1 cellular context compared by ENCODE assay signal in the genomic region with DNA sequence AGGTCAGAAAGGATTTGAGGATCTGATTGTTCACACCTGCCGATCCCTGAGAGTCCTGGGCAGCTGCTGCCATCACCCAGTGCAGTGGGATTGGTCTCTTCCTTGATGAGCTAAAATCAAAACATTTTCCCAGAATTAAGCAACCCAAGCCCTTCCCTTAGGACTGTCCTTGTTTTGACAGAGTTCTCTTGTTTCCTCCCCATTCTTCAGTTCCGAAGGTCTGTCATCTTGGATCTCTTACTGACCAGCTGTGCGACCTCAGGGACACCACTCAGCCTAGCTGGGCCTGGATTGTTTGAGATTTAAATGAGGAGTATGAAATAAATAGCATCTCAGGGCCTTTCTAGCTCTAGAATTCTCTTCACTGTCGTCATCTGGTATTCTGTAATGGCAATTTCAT.
TF ChIP-seq lines count a peak whose summit lies in the region.

No MANE protein-coding gene starts in this region.

TF ChIP-seq in GM23338, 12 proteins besides CTCF, POLR2A, EP300 and RAD21 (continued from another document):
- TF ChIP-seq, protein P1, sequence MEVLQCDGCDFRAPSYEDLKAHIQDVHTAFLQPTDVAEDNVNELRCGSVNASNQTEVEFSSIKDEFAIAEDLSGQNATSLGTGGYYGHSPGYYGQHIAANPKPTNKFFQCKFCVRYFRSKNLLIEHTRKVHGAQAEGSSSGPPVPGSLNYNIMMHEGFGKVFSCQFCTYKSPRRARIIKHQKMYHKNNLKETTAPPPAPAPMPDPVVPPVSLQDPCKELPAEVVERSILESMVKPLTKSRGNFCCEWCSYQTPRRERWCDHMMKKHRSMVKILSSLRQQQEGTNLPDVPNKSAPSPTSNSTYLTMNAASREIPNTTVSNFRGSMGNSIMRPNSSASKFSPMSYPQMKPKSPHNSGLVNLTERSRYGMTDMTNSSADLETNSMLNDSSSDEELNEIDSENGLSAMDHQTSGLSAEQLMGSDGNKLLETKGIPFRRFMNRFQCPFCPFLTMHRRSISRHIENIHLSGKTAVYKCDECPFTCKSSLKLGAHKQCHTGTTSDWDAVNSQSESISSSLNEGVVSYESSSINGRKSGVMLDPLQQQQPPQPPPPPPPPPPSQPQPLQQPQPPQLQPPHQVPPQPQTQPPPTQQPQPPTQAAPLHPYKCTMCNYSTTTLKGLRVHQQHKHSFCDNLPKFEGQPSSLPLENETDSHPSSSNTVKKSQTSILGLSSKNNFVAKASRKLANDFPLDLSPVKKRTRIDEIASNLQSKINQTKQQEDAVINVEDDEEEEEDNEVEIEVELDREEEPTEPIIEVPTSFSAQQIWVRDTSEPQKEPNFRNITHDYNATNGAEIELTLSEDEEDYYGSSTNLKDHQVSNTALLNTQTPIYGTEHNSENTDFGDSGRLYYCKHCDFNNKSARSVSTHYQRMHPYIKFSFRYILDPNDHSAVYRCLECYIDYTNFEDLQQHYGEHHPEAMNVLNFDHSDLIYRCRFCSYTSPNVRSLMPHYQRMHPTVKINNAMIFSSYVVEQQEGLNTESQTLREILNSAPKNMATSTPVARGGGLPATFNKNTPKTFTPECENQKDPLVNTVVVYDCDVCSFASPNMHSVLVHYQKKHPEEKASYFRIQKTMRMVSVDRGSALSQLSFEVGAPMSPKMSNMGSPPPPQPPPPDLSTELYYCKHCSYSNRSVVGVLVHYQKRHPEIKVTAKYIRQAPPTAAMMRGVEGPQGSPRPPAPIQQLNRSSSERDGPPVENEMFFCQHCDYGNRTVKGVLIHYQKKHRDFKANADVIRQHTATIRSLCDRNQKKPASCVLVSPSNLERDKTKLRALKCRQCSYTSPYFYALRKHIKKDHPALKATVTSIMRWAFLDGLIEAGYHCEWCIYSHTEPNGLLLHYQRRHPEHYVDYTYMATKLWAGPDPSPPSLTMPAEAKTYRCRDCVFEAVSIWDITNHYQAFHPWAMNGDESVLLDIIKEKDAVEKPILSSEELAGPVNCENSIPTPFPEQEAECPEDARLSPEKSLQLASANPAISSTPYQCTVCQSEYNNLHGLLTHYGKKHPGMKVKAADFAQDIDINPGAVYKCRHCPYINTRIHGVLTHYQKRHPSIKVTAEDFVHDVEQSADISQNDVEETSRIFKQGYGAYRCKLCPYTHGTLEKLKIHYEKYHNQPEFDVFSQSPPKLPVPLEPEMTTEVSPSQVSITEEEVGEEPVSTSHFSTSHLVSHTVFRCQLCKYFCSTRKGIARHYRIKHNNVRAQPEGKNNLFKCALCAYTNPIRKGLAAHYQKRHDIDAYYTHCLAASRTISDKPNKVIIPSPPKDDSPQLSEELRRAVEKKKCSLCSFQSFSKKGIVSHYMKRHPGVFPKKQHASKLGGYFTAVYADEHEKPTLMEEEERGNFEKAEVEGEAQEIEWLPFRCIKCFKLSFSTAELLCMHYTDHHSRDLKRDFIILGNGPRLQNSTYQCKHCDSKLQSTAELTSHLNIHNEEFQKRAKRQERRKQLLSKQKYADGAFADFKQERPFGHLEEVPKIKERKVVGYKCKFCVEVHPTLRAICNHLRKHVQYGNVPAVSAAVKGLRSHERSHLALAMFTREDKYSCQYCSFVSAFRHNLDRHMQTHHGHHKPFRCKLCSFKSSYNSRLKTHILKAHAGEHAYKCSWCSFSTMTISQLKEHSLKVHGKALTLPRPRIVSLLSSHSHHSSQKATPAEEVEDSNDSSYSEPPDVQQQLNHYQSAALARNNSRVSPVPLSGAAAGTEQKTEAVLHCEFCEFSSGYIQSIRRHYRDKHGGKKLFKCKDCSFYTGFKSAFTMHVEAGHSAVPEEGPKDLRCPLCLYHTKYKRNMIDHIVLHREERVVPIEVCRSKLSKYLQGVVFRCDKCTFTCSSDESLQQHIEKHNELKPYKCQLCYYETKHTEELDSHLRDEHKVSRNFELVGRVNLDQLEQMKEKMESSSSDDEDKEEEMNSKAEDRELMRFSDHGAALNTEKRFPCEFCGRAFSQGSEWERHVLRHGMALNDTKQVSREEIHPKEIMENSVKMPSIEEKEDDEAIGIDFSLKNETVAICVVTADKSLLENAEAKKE (CRISPR knock-in tag; IDR thresholded peaks at IDR 0.05), result no peak
- no peak for TF ChIP-seq JUNB (IDR thresholded peaks at IDR 0.05; ENCODE audit: unreplicated experiment)
- TF ChIP-seq EZH2 (IDR thresholded peaks at IDR 0.05; ENCODE audit: low read depth, unreplicated experiment), result no peak
- TF ChIP-seq, protein P2, sequence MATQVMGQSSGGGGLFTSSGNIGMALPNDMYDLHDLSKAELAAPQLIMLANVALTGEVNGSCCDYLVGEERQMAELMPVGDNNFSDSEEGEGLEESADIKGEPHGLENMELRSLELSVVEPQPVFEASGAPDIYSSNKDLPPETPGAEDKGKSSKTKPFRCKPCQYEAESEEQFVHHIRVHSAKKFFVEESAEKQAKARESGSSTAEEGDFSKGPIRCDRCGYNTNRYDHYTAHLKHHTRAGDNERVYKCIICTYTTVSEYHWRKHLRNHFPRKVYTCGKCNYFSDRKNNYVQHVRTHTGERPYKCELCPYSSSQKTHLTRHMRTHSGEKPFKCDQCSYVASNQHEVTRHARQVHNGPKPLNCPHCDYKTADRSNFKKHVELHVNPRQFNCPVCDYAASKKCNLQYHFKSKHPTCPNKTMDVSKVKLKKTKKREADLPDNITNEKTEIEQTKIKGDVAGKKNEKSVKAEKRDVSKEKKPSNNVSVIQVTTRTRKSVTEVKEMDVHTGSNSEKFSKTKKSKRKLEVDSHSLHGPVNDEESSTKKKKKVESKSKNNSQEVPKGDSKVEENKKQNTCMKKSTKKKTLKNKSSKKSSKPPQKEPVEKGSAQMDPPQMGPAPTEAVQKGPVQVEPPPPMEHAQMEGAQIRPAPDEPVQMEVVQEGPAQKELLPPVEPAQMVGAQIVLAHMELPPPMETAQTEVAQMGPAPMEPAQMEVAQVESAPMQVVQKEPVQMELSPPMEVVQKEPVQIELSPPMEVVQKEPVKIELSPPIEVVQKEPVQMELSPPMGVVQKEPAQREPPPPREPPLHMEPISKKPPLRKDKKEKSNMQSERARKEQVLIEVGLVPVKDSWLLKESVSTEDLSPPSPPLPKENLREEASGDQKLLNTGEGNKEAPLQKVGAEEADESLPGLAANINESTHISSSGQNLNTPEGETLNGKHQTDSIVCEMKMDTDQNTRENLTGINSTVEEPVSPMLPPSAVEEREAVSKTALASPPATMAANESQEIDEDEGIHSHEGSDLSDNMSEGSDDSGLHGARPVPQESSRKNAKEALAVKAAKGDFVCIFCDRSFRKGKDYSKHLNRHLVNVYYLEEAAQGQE (IDR thresholded peaks at IDR 0.05; ENCODE audit: unreplicated experiment), result no peak
- no peak for TF ChIP-seq ZNF114 (CRISPR knock-in tag; IDR thresholded peaks at IDR 0.05)
- no peak for TF ChIP-seq ZNF331 (CRISPR knock-in tag; IDR thresholded peaks at IDR 0.05; ENCODE audit: low read depth)
- TF ChIP-seq STAT1 (IDR thresholded peaks at IDR 0.05; ENCODE audit: unreplicated experiment), result no peak
- TF ChIP-seq EZH2phosphoT487 (IDR thresholded peaks at IDR 0.05; ENCODE audit: unreplicated experiment), result no peak
